Comparison of ENCODE assay signal across 1 cellular context in the genomic region with DNA sequence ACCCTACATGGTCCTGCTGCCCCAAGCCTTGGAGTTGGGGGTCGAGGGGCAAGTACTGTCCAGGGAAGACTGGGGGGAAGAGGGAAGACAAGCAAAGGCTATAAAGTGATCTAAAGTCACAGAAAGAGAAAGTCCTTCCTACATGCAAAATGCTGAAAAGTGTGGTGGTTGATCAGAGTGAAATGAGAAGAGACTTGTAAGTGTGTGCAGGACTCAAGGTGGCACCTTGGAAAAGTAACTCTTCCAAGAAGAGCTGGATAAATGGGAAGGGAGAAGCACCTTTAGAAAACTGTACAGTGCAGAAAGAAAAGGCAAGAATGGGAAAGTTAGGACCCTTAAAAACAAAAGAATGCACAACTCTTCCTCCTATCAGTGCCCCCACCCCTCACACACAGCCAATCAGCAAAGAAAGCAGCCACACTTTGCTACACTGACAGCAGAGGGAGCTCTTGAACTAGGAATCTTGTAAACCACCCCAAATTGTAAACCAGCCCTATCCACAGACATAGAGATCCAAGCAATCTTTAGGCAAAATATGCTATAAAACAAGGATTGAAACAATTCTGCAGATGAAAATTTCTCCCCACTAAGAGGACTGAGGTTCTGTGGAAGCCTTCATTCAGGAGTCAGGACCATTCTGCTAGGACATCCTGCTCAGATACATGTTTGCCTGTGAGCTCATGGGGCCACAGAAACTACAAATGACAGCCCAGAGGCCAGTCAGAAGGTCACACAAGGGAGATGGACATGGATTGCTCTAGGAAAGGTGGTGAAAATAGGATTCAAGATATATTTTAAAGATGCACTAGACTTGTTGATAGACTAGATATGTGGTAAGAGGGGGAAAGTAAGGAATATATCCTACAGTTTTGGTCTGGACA.
TF ChIP-seq lines count a peak whose summit lies in the region.

No MANE protein-coding gene starts in this region.

TF ChIP-seq in K562, 482 proteins besides CTCF, POLR2A, EP300 and RAD21 (continued from another document):
- TF ChIP-seq, protein P1, sequence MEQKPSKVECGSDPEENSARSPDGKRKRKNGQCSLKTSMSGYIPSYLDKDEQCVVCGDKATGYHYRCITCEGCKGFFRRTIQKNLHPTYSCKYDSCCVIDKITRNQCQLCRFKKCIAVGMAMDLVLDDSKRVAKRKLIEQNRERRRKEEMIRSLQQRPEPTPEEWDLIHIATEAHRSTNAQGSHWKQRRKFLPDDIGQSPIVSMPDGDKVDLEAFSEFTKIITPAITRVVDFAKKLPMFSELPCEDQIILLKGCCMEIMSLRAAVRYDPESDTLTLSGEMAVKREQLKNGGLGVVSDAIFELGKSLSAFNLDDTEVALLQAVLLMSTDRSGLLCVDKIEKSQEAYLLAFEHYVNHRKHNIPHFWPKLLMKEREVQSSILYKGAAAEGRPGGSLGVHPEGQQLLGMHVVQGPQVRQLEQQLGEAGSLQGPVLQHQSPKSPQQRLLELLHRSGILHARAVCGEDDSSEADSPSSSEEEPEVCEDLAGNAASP (IDR thresholded peaks at IDR 0.05), result no peak
- TF ChIP-seq MAZ (CRISPR knock-in tag; conservative IDR thresholded peaks at IDR 0.05 in 1 of 2, IDR thresholded peaks at IDR 0.05 in 1 of 2), result peak in 1 of 2 experiments; percentile 43; a peak in 1 of 4 replicates
- TF ChIP-seq ARID2 (IDR thresholded peaks at IDR 0.05), result 0 out of 2 replicates have a peak, but pooled peaks have one; percentile 27
- TF ChIP-seq, protein P2, sequence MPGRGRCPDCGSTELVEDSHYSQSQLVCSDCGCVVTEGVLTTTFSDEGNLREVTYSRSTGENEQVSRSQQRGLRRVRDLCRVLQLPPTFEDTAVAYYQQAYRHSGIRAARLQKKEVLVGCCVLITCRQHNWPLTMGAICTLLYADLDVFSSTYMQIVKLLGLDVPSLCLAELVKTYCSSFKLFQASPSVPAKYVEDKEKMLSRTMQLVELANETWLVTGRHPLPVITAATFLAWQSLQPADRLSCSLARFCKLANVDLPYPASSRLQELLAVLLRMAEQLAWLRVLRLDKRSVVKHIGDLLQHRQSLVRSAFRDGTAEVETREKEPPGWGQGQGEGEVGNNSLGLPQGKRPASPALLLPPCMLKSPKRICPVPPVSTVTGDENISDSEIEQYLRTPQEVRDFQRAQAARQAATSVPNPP (IDR thresholded peaks at IDR 0.05; ENCODE audit: borderline replicate concordance, insufficient read depth, insufficient read length), result no peak
- TF ChIP-seq DACH1 (IDR thresholded peaks at IDR 0.05; ENCODE audit: partially characterized antibody), result no peak
- TF ChIP-seq TFE3 (CRISPR knock-in tag; IDR thresholded peaks at IDR 0.05), result no peak
- no peak for TF ChIP-seq HMG20A (CRISPR knock-in tag; conservative IDR thresholded peaks at IDR 0.05)
- TF ChIP-seq PCBP2 (IDR thresholded peaks at IDR 0.05; ENCODE audit: low read depth, low read length, poor library complexity, severe bottlenecking), result no peak
- TF ChIP-seq POLR2AphosphoS5 (IDR thresholded peaks at IDR 0.05; ENCODE audit: control insufficient read depth, insufficient read depth, low read depth, low read length), result no peak
- no peak for TF ChIP-seq ZNF24 (IDR thresholded peaks at IDR 0.05)
- TF ChIP-seq VEZF1 (CRISPR knock-in tag; IDR thresholded peaks at IDR 0.05), result peak; percentile 28; the same call in 1 of the 2 replicates
- no peak for TF ChIP-seq MED1 (CRISPR knock-in tag; IDR thresholded peaks at IDR 0.05; ENCODE audit: borderline replicate concordance)
- TF ChIP-seq, protein P3, sequence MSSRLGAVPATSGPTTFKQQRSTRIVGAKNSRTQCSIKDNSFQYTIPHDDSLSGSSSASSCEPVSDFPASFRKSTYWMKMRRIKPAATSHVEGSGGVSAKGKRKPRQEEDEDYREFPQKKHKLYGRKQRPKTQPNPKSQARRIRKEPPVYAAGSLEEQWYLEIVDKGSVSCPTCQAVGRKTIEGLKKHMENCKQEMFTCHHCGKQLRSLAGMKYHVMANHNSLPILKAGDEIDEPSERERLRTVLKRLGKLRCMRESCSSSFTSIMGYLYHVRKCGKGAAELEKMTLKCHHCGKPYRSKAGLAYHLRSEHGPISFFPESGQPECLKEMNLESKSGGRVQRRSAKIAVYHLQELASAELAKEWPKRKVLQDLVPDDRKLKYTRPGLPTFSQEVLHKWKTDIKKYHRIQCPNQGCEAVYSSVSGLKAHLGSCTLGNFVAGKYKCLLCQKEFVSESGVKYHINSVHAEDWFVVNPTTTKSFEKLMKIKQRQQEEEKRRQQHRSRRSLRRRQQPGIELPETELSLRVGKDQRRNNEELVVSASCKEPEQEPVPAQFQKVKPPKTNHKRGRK (tag; IDR thresholded peaks at IDR 0.05), result 0 out of 2 replicates have a peak, but pooled peaks have one; percentile 14
- TF ChIP-seq, protein P4, sequence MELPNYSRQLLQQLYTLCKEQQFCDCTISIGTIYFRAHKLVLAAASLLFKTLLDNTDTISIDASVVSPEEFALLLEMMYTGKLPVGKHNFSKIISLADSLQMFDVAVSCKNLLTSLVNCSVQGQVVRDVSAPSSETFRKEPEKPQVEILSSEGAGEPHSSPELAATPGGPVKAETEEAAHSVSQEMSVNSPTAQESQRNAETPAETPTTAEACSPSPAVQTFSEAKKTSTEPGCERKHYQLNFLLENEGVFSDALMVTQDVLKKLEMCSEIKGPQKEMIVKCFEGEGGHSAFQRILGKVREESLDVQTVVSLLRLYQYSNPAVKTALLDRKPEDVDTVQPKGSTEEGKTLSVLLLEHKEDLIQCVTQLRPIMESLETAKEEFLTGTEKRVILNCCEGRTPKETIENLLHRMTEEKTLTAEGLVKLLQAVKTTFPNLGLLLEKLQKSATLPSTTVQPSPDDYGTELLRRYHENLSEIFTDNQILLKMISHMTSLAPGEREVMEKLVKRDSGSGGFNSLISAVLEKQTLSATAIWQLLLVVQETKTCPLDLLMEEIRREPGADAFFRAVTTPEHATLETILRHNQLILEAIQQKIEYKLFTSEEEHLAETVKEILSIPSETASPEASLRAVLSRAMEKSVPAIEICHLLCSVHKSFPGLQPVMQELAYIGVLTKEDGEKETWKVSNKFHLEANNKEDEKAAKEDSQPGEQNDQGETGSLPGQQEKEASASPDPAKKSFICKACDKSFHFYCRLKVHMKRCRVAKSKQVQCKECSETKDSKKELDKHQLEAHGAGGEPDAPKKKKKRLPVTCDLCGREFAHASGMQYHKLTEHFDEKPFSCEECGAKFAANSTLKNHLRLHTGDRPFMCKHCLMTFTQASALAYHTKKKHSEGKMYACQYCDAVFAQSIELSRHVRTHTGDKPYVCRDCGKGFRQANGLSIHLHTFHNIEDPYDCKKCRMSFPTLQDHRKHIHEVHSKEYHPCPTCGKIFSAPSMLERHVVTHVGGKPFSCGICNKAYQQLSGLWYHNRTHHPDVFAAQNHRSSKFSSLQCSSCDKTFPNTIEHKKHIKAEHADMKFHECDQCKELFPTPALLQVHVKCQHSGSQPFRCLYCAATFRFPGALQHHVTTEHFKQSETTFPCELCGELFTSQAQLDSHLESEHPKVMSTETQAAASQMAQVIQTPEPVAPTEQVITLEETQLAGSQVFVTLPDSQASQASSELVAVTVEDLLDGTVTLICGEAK (IDR thresholded peaks at IDR 0.05), result no peak
- TF ChIP-seq, protein P4 (CRISPR knock-in tag; IDR thresholded peaks at IDR 0.05), result no peak
- no peak for TF ChIP-seq GTF2E2 (tag; IDR thresholded peaks at IDR 0.05)
- TF ChIP-seq ZFP30 (CRISPR knock-in tag; IDR thresholded peaks at IDR 0.05; ENCODE audit: borderline replicate concordance), result no peak
- TF ChIP-seq TEAD4 (IDR thresholded peaks at IDR 0.05; ENCODE audit: low read length), result no peak
- TF ChIP-seq TEAD4 (CRISPR knock-in tag; IDR thresholded peaks at IDR 0.05; ENCODE audit: borderline replicate concordance), result no peak
- no peak for TF ChIP-seq RB1 (IDR thresholded peaks at IDR 0.05; ENCODE audit: low read depth)
- no peak for TF ChIP-seq U2AF2 (optimal IDR thresholded peaks at IDR 0.05; ENCODE audit: low read depth, low read length)
- TF ChIP-seq, protein P5, sequence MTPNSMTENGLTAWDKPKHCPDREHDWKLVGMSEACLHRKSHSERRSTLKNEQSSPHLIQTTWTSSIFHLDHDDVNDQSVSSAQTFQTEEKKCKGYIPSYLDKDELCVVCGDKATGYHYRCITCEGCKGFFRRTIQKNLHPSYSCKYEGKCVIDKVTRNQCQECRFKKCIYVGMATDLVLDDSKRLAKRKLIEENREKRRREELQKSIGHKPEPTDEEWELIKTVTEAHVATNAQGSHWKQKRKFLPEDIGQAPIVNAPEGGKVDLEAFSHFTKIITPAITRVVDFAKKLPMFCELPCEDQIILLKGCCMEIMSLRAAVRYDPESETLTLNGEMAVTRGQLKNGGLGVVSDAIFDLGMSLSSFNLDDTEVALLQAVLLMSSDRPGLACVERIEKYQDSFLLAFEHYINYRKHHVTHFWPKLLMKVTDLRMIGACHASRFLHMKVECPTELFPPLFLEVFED (CRISPR knock-in tag; conservative IDR thresholded peaks at IDR 0.05), result no peak
- no peak for TF ChIP-seq ZNF134 (CRISPR knock-in tag; conservative IDR thresholded peaks at IDR 0.05)
- TF ChIP-seq SMC3 (conservative IDR thresholded peaks at IDR 0.05; ENCODE audit: insufficient read depth, low read depth, low read length), result peak; percentile 47; the same call in 1 of the 2 replicates
- no peak for TF ChIP-seq CHCHD3 (CRISPR knock-in tag; IDR thresholded peaks at IDR 0.05)
- TF ChIP-seq NR4A1 (CRISPR knock-in tag; IDR thresholded peaks at IDR 0.05), result no peak
- no peak for TF ChIP-seq NR4A1 (tag; IDR thresholded peaks at IDR 0.05)
- no peak for TF ChIP-seq ZKSCAN1 (IDR thresholded peaks at IDR 0.05; ENCODE audit: low read depth, low read length)
- TF ChIP-seq ZNF75A (CRISPR knock-in tag; IDR thresholded peaks at IDR 0.05), result no peak
- no peak for TF ChIP-seq PHTF2 (CRISPR knock-in tag; IDR thresholded peaks at IDR 0.05)
- peak; percentile 17 for TF ChIP-seq NFYB (IDR thresholded peaks at IDR 0.05; ENCODE audit: extremely low read depth, insufficient read length)
- TF ChIP-seq DEAF1 (CRISPR knock-in tag; IDR thresholded peaks at IDR 0.05), result peak; percentile 57
- no peak for TF ChIP-seq CREM (IDR thresholded peaks at IDR 0.05; ENCODE audit: low read depth)
- no peak for TF ChIP-seq BRCA1 (IDR thresholded peaks at IDR 0.05)
- TF ChIP-seq BRCA1 (CRISPR knock-in tag; IDR thresholded peaks at IDR 0.05), result no peak
- no peak for TF ChIP-seq SP2 (IDR thresholded peaks at IDR 0.05; ENCODE audit: extremely low read depth, low read depth, low read length, poor library complexity, severe bottlenecking)
